ENCODE assay signal across 1 cellular context in the genomic region with DNA sequence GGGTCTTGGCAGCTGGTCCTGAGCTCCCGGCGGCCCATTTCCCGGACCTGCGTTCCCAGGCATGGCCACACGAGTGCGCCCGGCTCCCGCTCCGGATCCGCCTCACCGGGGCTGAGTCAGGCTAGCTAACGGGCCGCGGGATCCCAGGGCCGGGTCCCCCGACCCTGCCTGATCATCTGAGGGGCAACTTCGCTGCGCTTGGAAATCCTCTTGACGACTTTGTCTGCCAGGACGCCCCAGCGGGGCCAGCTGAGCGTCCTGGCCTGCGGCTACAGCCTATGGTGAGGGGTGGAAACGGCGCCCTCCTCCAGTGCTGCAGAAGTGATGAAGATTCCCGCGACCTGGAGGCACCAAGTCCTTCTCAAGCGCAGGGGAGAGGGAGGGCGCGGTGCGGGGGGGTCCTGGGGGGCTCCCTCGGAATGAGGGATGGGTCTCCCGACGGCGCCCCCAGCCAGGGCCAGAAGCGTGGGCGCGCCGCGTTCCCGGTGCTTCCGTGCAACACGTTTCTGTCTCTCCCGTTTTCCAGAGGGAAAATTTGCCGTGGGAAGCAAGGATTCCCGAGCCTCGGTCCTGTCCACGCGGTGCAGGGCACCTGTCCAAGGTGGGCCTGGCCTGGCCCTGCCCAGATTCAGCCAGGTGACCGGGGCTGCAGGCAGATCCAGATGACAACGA.
TF ChIP-seq lines count a peak whose summit lies in the region.

No MANE protein-coding gene starts in this region.

TF ChIP-seq in K562, 482 proteins besides CTCF, POLR2A, EP300 and RAD21 (continued from another document):
- TF ChIP-seq, protein P1, sequence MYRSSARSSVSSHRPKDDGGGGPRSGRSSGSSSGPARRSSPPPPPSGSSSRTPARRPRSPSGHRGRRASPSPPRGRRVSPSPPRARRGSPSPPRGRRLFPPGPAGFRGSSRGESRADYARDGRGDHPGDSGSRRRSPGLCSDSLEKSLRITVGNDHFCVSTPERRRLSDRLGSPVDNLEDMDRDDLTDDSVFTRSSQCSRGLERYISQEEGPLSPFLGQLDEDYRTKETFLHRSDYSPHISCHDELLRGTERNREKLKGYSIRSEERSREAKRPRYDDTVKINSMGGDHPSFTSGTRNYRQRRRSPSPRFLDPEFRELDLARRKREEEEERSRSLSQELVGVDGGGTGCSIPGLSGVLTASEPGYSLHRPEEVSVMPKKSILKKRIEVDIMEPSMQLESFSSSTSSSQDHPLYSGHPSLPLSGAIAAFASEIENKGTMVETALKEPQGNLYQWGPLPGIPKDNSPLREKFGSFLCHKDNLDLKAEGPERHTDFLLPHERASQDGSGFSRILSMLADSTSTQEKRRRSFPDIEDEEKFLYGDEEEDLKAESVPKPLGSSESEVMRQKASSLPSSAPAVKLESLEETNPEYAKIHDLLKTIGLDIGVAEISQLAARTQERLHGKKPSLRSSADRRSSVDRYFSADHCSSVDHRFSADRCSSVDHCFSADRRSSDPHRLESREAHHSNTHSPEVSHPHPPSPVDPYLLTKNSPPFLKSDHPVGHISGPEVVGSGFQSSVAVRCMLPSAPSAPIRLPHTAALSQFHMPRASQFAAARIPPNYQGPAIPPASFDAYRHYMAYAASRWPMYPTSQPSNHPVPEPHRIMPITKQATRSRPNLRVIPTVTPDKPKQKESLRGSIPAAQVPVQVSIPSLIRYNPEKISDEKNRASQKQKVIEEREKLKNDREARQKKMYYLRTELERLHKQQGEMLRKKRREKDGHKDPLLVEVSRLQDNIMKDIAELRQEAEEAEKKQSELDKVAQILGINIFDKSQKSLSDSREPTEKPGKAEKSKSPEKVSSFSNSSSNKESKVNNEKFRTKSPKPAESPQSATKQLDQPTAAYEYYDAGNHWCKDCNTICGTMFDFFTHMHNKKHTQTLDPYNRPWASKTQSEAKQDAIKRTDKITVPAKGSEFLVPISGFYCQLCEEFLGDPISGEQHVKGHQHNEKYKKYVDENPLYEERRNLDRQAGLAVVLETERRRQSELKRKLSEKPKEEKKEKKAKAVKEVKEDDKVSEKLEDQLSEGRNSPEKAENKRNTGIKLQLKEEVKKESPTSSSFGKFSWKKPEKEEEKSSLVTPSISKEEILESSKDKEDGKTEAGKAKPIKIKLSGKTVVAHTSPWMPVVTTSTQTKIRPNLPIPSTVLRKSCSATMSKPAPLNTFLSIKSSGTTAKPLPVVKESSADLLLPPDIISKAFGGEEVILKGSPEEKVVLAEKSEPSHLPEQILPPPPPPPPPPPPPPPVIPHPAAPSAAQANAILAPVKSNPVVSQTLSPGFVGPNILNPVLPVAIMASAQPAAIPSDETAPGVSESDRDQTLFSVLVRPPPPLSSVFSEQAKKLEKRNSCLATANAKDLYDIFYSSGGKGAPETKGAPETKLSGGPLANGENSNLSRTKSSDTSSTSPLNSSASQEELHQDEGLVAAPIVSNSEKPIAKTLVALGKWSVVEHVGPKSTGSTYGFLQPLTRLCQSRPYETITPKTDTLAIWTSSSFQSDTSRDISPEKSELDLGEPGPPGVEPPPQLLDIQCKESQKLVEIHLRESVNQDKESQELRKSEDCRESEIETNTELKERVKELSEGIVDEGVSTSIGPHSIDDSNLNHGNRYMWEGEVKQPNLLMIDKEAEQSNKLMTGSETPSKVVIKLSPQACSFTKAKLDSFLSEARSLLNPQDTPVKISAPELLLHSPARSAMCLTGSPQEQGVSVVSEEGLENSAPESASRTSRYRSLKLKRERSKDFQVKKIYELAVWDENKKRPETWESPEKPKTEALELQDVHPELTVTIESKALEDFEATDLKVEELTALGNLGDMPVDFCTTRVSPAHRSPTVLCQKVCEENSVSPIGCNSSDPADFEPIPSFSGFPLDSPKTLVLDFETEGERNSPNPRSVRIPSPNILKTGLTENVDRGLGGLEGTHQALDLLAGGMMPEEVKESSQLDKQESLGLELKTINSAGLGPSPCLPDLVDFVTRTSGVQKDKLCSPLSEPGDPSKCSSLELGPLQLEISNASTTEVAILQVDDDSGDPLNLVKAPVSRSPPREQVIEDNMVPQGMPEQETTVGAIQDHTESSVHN (IDR thresholded peaks at IDR 0.05; ENCODE audit: borderline replicate concordance in 1 of 2, low read depth in 1 of 2), result no peak
- peak; percentile 28 for TF ChIP-seq FIP1L1 (IDR thresholded peaks at IDR 0.05; ENCODE audit: low read depth, low read length, poor library complexity, severe bottlenecking)
- TF ChIP-seq ESRRA (IDR thresholded peaks at IDR 0.05; ENCODE audit: borderline replicate concordance, low read depth), result no peak
- TF ChIP-seq XRCC5 (IDR thresholded peaks at IDR 0.05; ENCODE audit: low read depth, low read length), result 0 out of 2 replicates have a peak, but pooled peaks have one; percentile 35
- TF ChIP-seq ZNF263 (CRISPR knock-in tag; IDR thresholded peaks at IDR 0.05; ENCODE audit: borderline replicate concordance), result no peak
- TF ChIP-seq, protein P2, sequence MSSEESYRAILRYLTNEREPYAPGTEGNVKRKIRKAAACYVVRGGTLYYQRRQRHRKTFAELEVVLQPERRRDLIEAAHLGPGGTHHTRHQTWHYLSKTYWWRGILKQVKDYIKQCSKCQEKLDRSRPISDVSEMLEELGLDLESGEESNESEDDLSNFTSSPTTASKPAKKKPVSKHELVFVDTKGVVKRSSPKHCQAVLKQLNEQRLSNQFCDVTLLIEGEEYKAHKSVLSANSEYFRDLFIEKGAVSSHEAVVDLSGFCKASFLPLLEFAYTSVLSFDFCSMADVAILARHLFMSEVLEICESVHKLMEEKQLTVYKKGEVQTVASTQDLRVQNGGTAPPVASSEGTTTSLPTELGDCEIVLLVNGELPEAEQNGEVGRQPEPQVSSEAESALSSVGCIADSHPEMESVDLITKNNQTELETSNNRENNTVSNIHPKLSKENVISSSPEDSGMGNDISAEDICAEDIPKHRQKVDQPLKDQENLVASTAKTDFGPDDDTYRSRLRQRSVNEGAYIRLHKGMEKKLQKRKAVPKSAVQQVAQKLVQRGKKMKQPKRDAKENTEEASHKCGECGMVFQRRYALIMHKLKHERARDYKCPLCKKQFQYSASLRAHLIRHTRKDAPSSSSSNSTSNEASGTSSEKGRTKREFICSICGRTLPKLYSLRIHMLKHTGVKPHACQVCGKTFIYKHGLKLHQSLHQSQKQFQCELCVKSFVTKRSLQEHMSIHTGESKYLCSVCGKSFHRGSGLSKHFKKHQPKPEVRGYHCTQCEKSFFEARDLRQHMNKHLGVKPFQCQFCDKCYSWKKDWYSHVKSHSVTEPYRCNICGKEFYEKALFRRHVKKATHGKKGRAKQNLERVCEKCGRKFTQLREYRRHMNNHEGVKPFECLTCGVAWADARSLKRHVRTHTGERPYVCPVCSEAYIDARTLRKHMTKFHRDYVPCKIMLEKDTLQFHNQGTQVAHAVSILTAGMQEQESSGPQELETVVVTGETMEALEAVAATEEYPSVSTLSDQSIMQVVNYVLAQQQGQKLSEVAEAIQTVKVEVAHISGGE (CRISPR knock-in tag; IDR thresholded peaks at IDR 0.05), result no peak
- TF ChIP-seq HMGN3 (IDR thresholded peaks at IDR 0.05; ENCODE audit: borderline replicate concordance, extremely low read depth, insufficient read length, low read depth, low read length), result peak; percentile 43
- no peak for TF ChIP-seq NCOA1 (IDR thresholded peaks at IDR 0.05; ENCODE audit: low read depth)
- TF ChIP-seq, protein P3, sequence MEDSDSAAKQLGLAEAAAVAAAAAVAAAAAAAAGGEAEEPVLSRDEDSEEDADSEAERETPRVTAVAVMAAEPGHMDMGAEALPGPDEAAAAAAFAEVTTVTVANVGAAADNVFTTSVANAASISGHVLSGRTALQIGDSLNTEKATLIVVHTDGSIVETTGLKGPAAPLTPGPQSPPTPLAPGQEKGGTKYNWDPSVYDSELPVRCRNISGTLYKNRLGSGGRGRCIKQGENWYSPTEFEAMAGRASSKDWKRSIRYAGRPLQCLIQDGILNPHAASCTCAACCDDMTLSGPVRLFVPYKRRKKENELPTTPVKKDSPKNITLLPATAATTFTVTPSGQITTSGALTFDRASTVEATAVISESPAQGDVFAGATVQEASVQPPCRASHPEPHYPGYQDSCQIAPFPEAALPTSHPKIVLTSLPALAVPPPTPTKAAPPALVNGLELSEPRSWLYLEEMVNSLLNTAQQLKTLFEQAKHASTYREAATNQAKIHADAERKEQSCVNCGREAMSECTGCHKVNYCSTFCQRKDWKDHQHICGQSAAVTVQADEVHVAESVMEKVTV (CRISPR knock-in tag; IDR thresholded peaks at IDR 0.05), result peak; percentile 70
- 0 out of 2 replicates have a peak, but pooled peaks have one; percentile 24 for TF ChIP-seq FOSL1 (tag; conservative IDR thresholded peaks at IDR 0.05)
- 0 out of 2 replicates have a peak, but pooled peaks have one; percentile 23 for TF ChIP-seq JUND (IDR thresholded peaks at IDR 0.05; ENCODE audit: borderline replicate concordance, low read depth, low read length)
- no peak; the same call in 2 of the 3 replicates for TF ChIP-seq JUND (tag; IDR thresholded peaks at IDR 0.05; ENCODE audit: borderline replicate concordance, low read depth, low read length)
- TF ChIP-seq, protein P4, sequence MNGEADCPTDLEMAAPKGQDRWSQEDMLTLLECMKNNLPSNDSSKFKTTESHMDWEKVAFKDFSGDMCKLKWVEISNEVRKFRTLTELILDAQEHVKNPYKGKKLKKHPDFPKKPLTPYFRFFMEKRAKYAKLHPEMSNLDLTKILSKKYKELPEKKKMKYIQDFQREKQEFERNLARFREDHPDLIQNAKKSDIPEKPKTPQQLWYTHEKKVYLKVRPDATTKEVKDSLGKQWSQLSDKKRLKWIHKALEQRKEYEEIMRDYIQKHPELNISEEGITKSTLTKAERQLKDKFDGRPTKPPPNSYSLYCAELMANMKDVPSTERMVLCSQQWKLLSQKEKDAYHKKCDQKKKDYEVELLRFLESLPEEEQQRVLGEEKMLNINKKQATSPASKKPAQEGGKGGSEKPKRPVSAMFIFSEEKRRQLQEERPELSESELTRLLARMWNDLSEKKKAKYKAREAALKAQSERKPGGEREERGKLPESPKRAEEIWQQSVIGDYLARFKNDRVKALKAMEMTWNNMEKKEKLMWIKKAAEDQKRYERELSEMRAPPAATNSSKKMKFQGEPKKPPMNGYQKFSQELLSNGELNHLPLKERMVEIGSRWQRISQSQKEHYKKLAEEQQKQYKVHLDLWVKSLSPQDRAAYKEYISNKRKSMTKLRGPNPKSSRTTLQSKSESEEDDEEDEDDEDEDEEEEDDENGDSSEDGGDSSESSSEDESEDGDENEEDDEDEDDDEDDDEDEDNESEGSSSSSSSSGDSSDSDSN (IDR thresholded peaks at IDR 0.05; ENCODE audit: borderline replicate concordance in 1 of 2, low read depth in 2 of 2, low read length in 2 of 2), result 0 out of 4 replicates have a peak, but pooled peaks of 1 of the 2 experiments have one; percentile 44
